In the genomic region with DNA sequence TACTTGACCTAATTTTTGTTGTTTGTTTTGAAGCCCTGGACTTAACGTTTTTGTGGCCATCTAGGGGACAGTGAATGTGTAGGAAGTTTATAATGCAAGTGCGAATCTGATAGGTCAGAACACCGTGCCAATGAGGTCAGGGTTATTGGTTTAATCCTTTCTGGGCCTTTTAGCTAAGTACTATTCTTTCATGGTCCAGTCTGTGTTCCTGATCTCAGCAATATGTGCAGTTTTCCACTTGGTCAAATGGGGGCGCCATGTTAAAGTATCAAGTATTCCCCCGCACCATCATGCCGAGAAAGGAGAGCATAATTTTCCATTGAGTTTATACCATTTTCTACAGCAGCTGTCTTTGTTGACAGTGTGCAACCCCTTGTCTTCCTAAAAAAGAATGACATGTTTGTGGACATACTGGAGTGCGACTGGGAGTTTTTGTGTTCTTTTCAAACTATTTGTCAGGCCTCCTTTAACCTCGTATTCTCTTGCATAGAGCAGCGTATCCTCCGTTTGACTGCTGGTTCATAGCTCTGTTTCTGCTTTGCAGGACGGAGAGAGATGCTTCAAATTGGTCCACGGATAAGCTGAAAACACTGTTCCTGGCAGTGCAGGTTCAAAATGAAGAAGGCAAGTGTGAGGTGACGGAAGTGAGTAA, we compare ENCODE assay signal across 8 cellular contexts. TPM values are rescaled to one million over a fixed set of nuclear protein-coding genes. Genes with fewer than 3 reads are reported as not detected.
A peak's percentile ranks its signal among the peaks of the same experiment; 100 is the strongest.
DNase-seq lines count a peak whose midpoint lies in the region; ATAC-seq and TF ChIP-seq lines count a peak whose summit lies in the region.

No MANE protein-coding gene starts in this region.

- peaks cover 40% of the 10 kb centered on the region for H3K36me3 ChIP-seq in SJCRH30
- peaks cover 48% of the 10 kb centered on the region for H3K36me3 ChIP-seq in left ventricle myocardium inferior
- peaks cover 6 to 22% of the 10 kb centered on the region in 2 donors for H3K36me3 ChIP-seq in prostate gland
- H3K36me3 ChIP-seq in vagina: peaks cover 0 to 47% of the 10 kb centered on the region in 2 donors

- WGBS in prostate gland: 25% methylated on average over 13 of the region's 13 CpGs

- CTCF ChIA-PET in Calu3 (lab: Charles Lee): interaction anchor here (1.3 kb wide), 1 partner anchor 39 kb away, joined by 3 read pairs; the partner anchor contains the start of gene ISM2

- H3K27ac ChIP-seq in SJCRH30 (no peak overlapping the region), left ventricle myocardium inferior (replicated peaks) (peak overlapping the region; percentile 97), prostate gland (peak overlapping the region in 1 of 2 donors; percentile 97), vagina (peak overlapping the region; percentile 99)

- BruUV-seq in Calu3 (replicated peaks; lab: Mats Ljungman, UMichigan): TSS peak; percentile 44

- peak overlapping the region; percentile 91 for H3K4me3 Mint-ChIP-seq in Calu3 (ENCODE audit: low read depth, unreplicated experiment)
- H3K4me3 Mint-ChIP-seq in IgD-negative memory B cell: peak overlapping the region; percentile 98 to 100 (median 100)
- H3K4me3 Mint-ChIP-seq in activated naive CD4-positive, alpha-beta T cell treated with anti-CD3 and anti-CD28 coated beads, Interleukin-2, amount 50 U/mL, for 24 hours: peak overlapping the region; percentile 100

- H3K27me3 ChIP-seq in SJCRH30: no peaks in the 10 kb centered on the region
- no peaks in the 10 kb centered on the region for H3K27me3 ChIP-seq in left ventricle myocardium inferior (ENCODE audit: low read depth)
- no peaks in the 10 kb centered on the region for H3K27me3 ChIP-seq in prostate gland (replicated peaks; ENCODE audit: insufficient read depth)
- no peaks in the 10 kb centered on the region for H3K27me3 ChIP-seq in vagina

- H3K27me3 Mint-ChIP-seq in Calu3 (ENCODE audit: unreplicated experiment): no peaks in the 10 kb centered on the region
- no peaks in the 10 kb centered on the region for H3K27me3 Mint-ChIP-seq in IgD-negative memory B cell
- no peaks in the 10 kb centered on the region for H3K27me3 Mint-ChIP-seq in activated naive CD4-positive, alpha-beta T cell treated with anti-CD3 and anti-CD28 coated beads, Interleukin-2, amount 50 U/mL, for 24 hours

- peak overlapping the region; percentile 85 for H3K4me3 ChIP-seq in SJCRH30
- peak overlapping the region; percentile 100 for H3K4me3 ChIP-seq in left ventricle myocardium inferior
- H3K4me3 ChIP-seq in prostate gland: peak overlapping the region; percentile 71 to 84
- peak overlapping the region; percentile 59 to 91 for H3K4me3 ChIP-seq in vagina

- H3K36me3 Mint-ChIP-seq in Calu3 (ENCODE audit: insufficient read depth, unreplicated experiment) (peaks cover 61% of the 10 kb centered on the region), IgD-negative memory B cell (peaks cover 4% of the 10 kb centered on the region)
- peaks cover 21% of the 10 kb centered on the region for H3K36me3 Mint-ChIP-seq in activated naive CD4-positive, alpha-beta T cell treated with anti-CD3 and anti-CD28 coated beads, Interleukin-2, amount 50 U/mL, for 24 hours

- ATAC-seq in HG03342 (IDR thresholded peaks at IDR 0.05; ENCODE audit: unreplicated experiment): no peak

- H3K9me3 ChIP-seq in SJCRH30 (replicated peaks) (no peaks in the 10 kb centered on the region), left ventricle myocardium inferior (replicated peaks) (no peaks in the 10 kb centered on the region), prostate gland (no peaks in the 10 kb centered on the region), vagina (no peaks in the 10 kb centered on the region)

- DNase-seq in Calu3: peak; percentile 63
- peak; percentile 61 to 78 for DNase-seq in SJCRH30
- DNase-seq in left ventricle myocardium inferior: no peak
- DNase-seq in prostate gland (ENCODE audit: low spot score): peak; percentile 54
- DNase-seq in vagina (ENCODE audit: extremely low spot score in 2 of 2): no peak

- TF ChIP-seq POLR2A in prostate gland (IDR thresholded peaks at IDR 0.05): no peak
- TF ChIP-seq POLR2A in vagina (IDR thresholded peaks at IDR 0.05): no peak

- peak; percentile 52 for TF ChIP-seq CTCF in Calu3 (IDR thresholded peaks at IDR 0.05; ENCODE audit: unreplicated experiment)
- TF ChIP-seq CTCF in left ventricle myocardium inferior (IDR thresholded peaks at IDR 0.05; ENCODE audit: borderline replicate concordance): peak; percentile 52
- TF ChIP-seq CTCF in prostate gland (IDR thresholded peaks at IDR 0.05): peak in 3 of 4 experiments; percentile 49 to 60 (median 54)
- peak in 1 of 3 experiments; percentile 40 for TF ChIP-seq CTCF in vagina (IDR thresholded peaks at IDR 0.05)

- no peaks in the 10 kb centered on the region for H3K9me3 Mint-ChIP-seq in Calu3 (ENCODE audit: low read depth, unreplicated experiment)
- no peaks in the 10 kb centered on the region for H3K9me3 Mint-ChIP-seq in IgD-negative memory B cell
- H3K9me3 Mint-ChIP-seq in activated naive CD4-positive, alpha-beta T cell treated with anti-CD3 and anti-CD28 coated beads, Interleukin-2, amount 50 U/mL, for 24 hours: no peaks in the 10 kb centered on the region

- H3K4me1 ChIP-seq in SJCRH30 (no peaks in the 10 kb centered on the region), left ventricle myocardium inferior (peaks cover 46% of the 10 kb centered on the region), prostate gland (replicated peaks) (no peaks in the 10 kb centered on the region), vagina (peaks cover 31% of the 10 kb centered on the region)

- intact Hi-C loops in Calu3 (cut with micrococcal nuclease; ENCODE audit: unreplicated experiment): loop anchor here (2.0 to 5.0 kb wide), 2 partner anchors 137 to 248 kb away; partner anchors contain the start of genes GSTZ1 and POMT2
- intact Hi-C loops in left ventricle myocardium inferior (cut with micrococcal nuclease): no loop called here
- intact Hi-C loops in prostate gland (cut with DNase I): loop anchor here (2.0 to 10.0 kb wide), 5 partner anchors 82 to 302 kb away; partner anchors contain the start of genes ALKBH1, SAMD15, SLIRP and SPTLC2
- intact Hi-C loops in vagina (cut with DNase I): no loop called here

- H3K27ac Mint-ChIP-seq in Calu3 (ENCODE audit: unreplicated experiment) (peak overlapping the region; percentile 95), IgD-negative memory B cell (peak overlapping the region in 2 of 3 donors; percentile 68 to 93)
- peak overlapping the region; percentile 96 for H3K27ac Mint-ChIP-seq in activated naive CD4-positive, alpha-beta T cell treated with anti-CD3 and anti-CD28 coated beads, Interleukin-2, amount 50 U/mL, for 24 hours

- peaks cover 12% of the 10 kb centered on the region for H3K4me1 Mint-ChIP-seq in Calu3 (ENCODE audit: low read depth, unreplicated experiment)
- peaks cover 25 to 33% (median 27%) of the 10 kb centered on the region in 3 donors for H3K4me1 Mint-ChIP-seq in IgD-negative memory B cell
- peaks cover 50% of the 10 kb centered on the region for H3K4me1 Mint-ChIP-seq in activated naive CD4-positive, alpha-beta T cell treated with anti-CD3 and anti-CD28 coated beads, Interleukin-2, amount 50 U/mL, for 24 hours

RNA-seq across cellular contexts. Expression of gene AHSA1, which starts 1.3 kb away (rescaled TPM):
- total RNA-seq in Calu3 (2022) (287 and 313 TPM in 2 replicates), left ventricle myocardium inferior (183 TPM), prostate gland (100 to 1,000 TPM; 144 to 267 TPM), vagina (85.9 TPM)
- polyA plus RNA-seq in IgD-negative memory B cell: 134 TPM
- total RNA-seq in SJCRH30 (2014; rRNA removed; shearing (Covaris generic)): 146 and 152 TPM in 2 replicates

RNA-seq across cellular contexts. Expression of gene VIPAS39, which starts 1.8 kb away (rescaled TPM):
- 19.3 and 19.4 TPM in 2 replicates for total RNA-seq in Calu3 (2022)
- 7.4 TPM for polyA plus RNA-seq in IgD-negative memory B cell
- 18.5 and 19.6 TPM in 2 replicates for total RNA-seq in SJCRH30 (2014; rRNA removed; shearing (Covaris generic))
- total RNA-seq in left ventricle myocardium inferior: 14.9 TPM
- total RNA-seq in prostate gland: 10 to 100 TPM; 19.6 to 45.4 TPM
- 21.9 TPM for total RNA-seq in vagina

RNA-seq across cellular contexts. Expression of gene NOXRED1, which starts 35.9 kb away (rescaled TPM):
- 1.2 and 1.6 TPM in 2 replicates for total RNA-seq in Calu3 (2022)
- polyA plus RNA-seq in IgD-negative memory B cell: 0.34 TPM
- total RNA-seq in SJCRH30 (2014; rRNA removed; shearing (Covaris generic)): 0.06 TPM in 1 of 2 replicates, not detected in the other
- 0.14 TPM for total RNA-seq in left ventricle myocardium inferior
- total RNA-seq in prostate gland: 1 to 10 TPM in 1 of 2 donors, not detected in 1; 3.5 TPM
- total RNA-seq in vagina: not detected

RNA-seq across cellular contexts. Expression of gene ISM2, which starts 39.4 kb away (rescaled TPM):
- not detected in 2 replicates for total RNA-seq in Calu3 (2022)
- polyA plus RNA-seq in IgD-negative memory B cell: not detected
- 0.16 TPM in 1 of 2 replicates, not detected in the other for total RNA-seq in SJCRH30 (2014; rRNA removed; shearing (Covaris generic))
- not detected for total RNA-seq in left ventricle myocardium inferior
- 10 to 100 TPM in 1 of 2 donors, under 1 TPM in 1; 0.59 to 26.6 TPM for total RNA-seq in prostate gland
- 3.9 TPM for total RNA-seq in vagina

Comparison
In these comparisons a context has a peak if more than half of its experiments do, and no peak if none do; other contexts are left out.
1. DNase-seq: peak in Calu3 (single experiment), SJCRH30 (2 of 2) and prostate gland (single experiment); none in left ventricle myocardium inferior (single experiment) and vagina (0 of 2).
2. intact Hi-C loops: an anchor here in Calu3 (2.0 to 5.0 kb wide) and prostate gland (2.0 to 10.0 kb wide); none called in left ventricle myocardium inferior and vagina.
3. Peak in every context shown above with its lines, with median percentiles within 50 percentile points of each other: H3K27ac Mint-ChIP-seq, H3K4me3 Mint-ChIP-seq and H3K4me3 ChIP-seq.